Comparison of ENCODE assay signal across 8 cellular contexts in genomic region chr4:36310793-36311192, GRCh38. TPM values are rescaled to one million over a fixed set of nuclear protein-coding genes. Genes with fewer than 3 reads are reported as not detected.
DNase-seq lines count a peak whose midpoint lies in the region; ATAC-seq and TF ChIP-seq lines count a peak whose summit lies in the region.

No MANE protein-coding gene starts in this region.

- DNase-seq in GM12865 (ENCODE audit: low read depth) (peak; percentile 66), NAMALWA (ENCODE audit: low spot score) (peak; percentile 38), right atrium auricular region (ENCODE audit: low spot score) (peak; percentile 60), RKO (ENCODE audit: low spot score) (no peak), GM10266 (ENCODE audit: extremely low spot score) (no peak)
- DNase-seq in stimulated activated CD4-positive, alpha-beta T cell treated with anti-CD3 and anti-CD28 coated beads, Interleukin-1b, Interleukin-23, amount 100 ng/mL, for 48 hours: no peak
- no peak for DNase-seq in NK-92 treated with Interleukin-12 subunit alpha and Interleukin-12 subunit beta, amount 100 ng/mL, for 24 hours (lab: John Stamatoyannopoulos, UW)

- no peak overlapping the region for H3K27ac ChIP-seq in right atrium auricular region

- H3K36me3 ChIP-seq in right atrium auricular region: no peaks in the 10 kb centered on the region

- peak; percentile 82 for ATAC-seq in GM21737 (IDR thresholded peaks at IDR 0.05; ENCODE audit: unreplicated experiment)

- no peak for TF ChIP-seq CTCF in GM12865 (IDR thresholded peaks at IDR 0.05; ENCODE audit: insufficient read depth, low read depth, low read length, missing control alignments)
- TF ChIP-seq CTCF in right atrium auricular region (IDR thresholded peaks at IDR 0.05): no peak
- TF ChIP-seq CTCF in GM10266 (IDR thresholded peaks at IDR 0.05; ENCODE audit: control insufficient read depth, insufficient read depth, low read depth, missing control alignments): no peak

- no peaks in the 10 kb centered on the region for H3K27me3 ChIP-seq in right atrium auricular region

- H3K4me3 ChIP-seq in GM12865 (ENCODE audit: low read depth, low read length) (no peak overlapping the region), right atrium auricular region (no peak overlapping the region)

- H3K9me3 ChIP-seq in right atrium auricular region: no peaks in the 10 kb centered on the region

- H3K4me1 ChIP-seq in right atrium auricular region: no peaks in the 10 kb centered on the region

RNA-seq across cellular contexts. Expression of gene DTHD1, which starts 29.4 kb away (rescaled TPM):
- under 1 TPM in 1 of 2 donors, not detected in 1; 0.16 TPM for total RNA-seq in right atrium auricular region

Comparison
In these comparisons a context has a peak if more than half of its experiments do, and no peak if none do; other contexts are left out.
1. DNase-seq: peak in GM12865 (single experiment), NAMALWA (single experiment) and right atrium auricular region (single experiment); none in RKO (single experiment), stimulated activated CD4-positive, alpha-beta T cell treated with anti-CD3 and anti-CD28 coated beads, Interleukin-1b, Interleukin-23, amount 100 ng/mL, for 48 hours (single experiment), NK-92 treated with Interleukin-12 subunit alpha and Interleukin-12 subunit beta, amount 100 ng/mL, for 24 hours (single experiment) and GM10266 (single experiment).